ENCODE assay signal across 33 cellular contexts in genomic region chr7:142125576-142125975, GRCh38. TPM values are rescaled to one million over a fixed set of nuclear protein-coding genes. Genes with fewer than 3 reads are reported as not detected.
"Had no signal": no experiment of that assay in that cellular context is flagged by ENCODE, and none has a peak within 500 bp of the region (broad histone marks: within the 10 kb centered on the region; RNA-seq: fewer than 3 reads in every experiment).

No MANE protein-coding gene starts in this region.

- H3K27me3 ChIP-seq: brain microvascular endothelial cell, cardiac muscle cell had no signal

- DNase-seq: activated CD4-positive, alpha-beta T cell treated with anti-CD3 and anti-CD28 coated beads, Interleukin-2, amount 10 ng/mL, durations not matched to agents 24 days and 14 days; activated CD4-positive, alpha-beta T cell treated with anti-CD3 and anti-CD28 coated beads, Interleukin-2, amount 50 U/mL, for 4 hours; activated CD8-positive, alpha-beta T cell treated with anti-CD3 and anti-CD28 coated beads for 36 hours; activated effector memory CD4-positive, alpha-beta T cell treated with anti-CD3 and anti-CD28 coated beads, Interleukin-2, amount 50 U/mL, for 16 hours; activated naive CD4-positive, alpha-beta T cell; activated naive CD4-positive, alpha-beta T cell treated with anti-CD3 and anti-CD28 coated beads, Interleukin-2, amount 50 U/mL, for 16 hours; activated naive CD8-positive, alpha-beta T cell treated with anti-CD3 and anti-CD28 coated beads for 36 hours; activated T-cell treated with anti-CD3 and anti-CD28 coated beads, Interleukin-2, amount 50 U/mL, for 1 hour; activated T-cell treated with anti-CD3 and anti-CD28 coated beads, Interleukin-2, amount 50 U/mL, for 72 hours; amniotic stem cell; aorta; brain microvascular endothelial cell; MM.1S; NCI-H1048; NCI-H1105 treated with DMSO at 0.1 percent for 48 hours; NCI-H1436; NCI-H1694; NCI-H1930; NCI-H2081 treated with DMSO at 0.1 percent for 48 hours; NCI-H226; NCI-H446 treated with DMSO at 0.1 percent for 48 hours; NCI-H524; Right ventricle myocardium superior; SJCRH30 had no signal

- ATAC-seq: activated CD8-positive, alpha-beta T cell treated with anti-CD3 and anti-CD28 coated beads for 36 hours; activated T-cell treated with anti-CD3 and anti-CD28 coated beads, Interleukin-2, amount 50 U/mL, for 72 hours; activated T-helper 17 cell treated with anti-CD3 and anti-CD28 coated beads, Interleukin-2, amount 50 U/mL, for 72 hours had no signal

- H3K4me1 ChIP-seq: SJCRH30 had no signal

- H3K9me3 ChIP-seq: SJCRH30 had no signal

- H3K27ac ChIP-seq: brain microvascular endothelial cell, cardiac muscle cell, KMS-11, SJCRH30, SK-N-MC had no signal

- H3K36me3 ChIP-seq: brain microvascular endothelial cell, cardiac muscle cell, SJCRH30 had no signal

- H3K4me3 ChIP-seq: cardiac muscle cell, SJCRH30, SK-N-MC had no signal

- FAIRE-seq: TTC549 had no signal

- H3K9ac ChIP-seq: KMS-11 had no signal

- H3K4me2 ChIP-seq: KMS-11 had no signal

RNA-seq across cellular contexts. Expression of gene MGAM2, which starts 14.1 kb away (rescaled TPM):
- total RNA-seq: activated CD4-positive, alpha-beta T cell treated with anti-CD3 and anti-CD28 coated beads, Interleukin-2, amount 10 ng/mL, durations not matched to agents 24 days and 14 days; activated CD8-positive, alpha-beta memory T cell treated with anti-CD3 and anti-CD28 coated beads for 36 hours; activated CD8-positive, alpha-beta T cell treated with anti-CD3 and anti-CD28 coated beads for 36 hours; activated naive CD8-positive, alpha-beta T cell treated with anti-CD3 and anti-CD28 coated beads for 36 hours; chondrocyte; LHCN-M2; OCI-LY7 had no signal
- polyA plus RNA-seq: cardiac muscle cell had no signal
